ENCODE assay signal across 1 cellular context in the genomic region with DNA sequence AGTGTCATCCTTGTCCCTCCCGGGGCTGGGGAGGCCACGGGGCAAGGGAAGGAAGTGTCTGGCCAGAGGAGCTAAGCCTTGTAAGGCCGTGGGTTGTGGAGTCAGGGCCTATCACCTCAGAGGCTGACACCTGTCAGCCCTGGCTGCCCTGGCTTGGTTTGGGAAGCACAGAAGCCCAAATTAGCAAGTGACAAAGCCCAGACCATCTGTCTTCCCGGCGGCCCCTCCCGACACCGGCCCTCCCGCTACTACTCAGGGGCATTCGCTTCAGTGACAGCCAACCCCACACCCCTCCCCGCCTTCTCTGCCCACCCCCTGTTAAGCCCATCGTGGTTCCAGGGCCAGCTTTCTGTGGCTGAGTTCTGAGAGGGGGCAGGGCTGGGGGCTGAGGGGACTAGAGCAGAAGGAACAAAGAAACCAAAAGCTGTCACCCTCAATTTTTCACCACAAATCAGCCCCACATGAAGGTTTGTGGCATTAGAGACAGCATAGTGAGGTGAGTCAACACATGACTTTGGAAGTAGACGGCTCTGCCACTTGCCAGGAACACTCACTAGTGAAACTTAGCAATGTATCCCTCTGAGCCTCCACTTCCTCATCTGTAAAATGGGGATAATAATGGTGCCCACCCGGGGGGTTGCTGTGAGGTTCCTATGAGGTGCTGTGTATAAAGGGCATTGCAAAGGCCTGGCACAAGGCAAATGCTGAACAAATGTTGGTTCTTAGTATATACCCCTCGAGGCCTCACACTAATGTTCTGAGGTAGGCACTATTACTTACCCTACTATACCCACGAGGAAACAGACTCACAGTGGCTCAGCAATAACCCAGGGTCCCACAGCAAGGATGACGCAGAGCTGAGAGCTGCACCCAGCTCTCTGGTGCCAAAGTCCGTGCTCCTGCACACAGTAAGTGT.
A peak's percentile ranks its signal among the peaks of the same experiment; 100 is the strongest.
TF ChIP-seq lines count a peak whose summit lies in the region.

No MANE protein-coding gene starts in this region.

TF ChIP-seq in GM12878, 131 proteins besides CTCF, POLR2A, EP300 and RAD21:
- TF ChIP-seq RAD51 (IDR thresholded peaks at IDR 0.05) (peak; percentile 14; the same call in 1 of the 2 replicates), SUZ12 (IDR thresholded peaks at IDR 0.05; ENCODE audit: unreplicated experiment) (no peak), CBX5 (IDR thresholded peaks at IDR 0.05; ENCODE audit: low read depth) (no peak), SMARCA5 (IDR thresholded peaks at IDR 0.05) (peak; percentile 77; the same call in 1 of the 2 replicates), MTA2 (IDR thresholded peaks at IDR 0.05; ENCODE audit: low read depth) (peak; percentile 67), NBN (IDR thresholded peaks at IDR 0.05) (peak; percentile 38; the same call in 1 of the 2 replicates), SPI1 (IDR thresholded peaks at IDR 0.05; ENCODE audit: borderline replicate concordance, insufficient read depth, low read depth, low read length) (peak; percentile 55; the same call in 1 of the 2 replicates), DPF2 (IDR thresholded peaks at IDR 0.05) (peak; percentile 33; the same call in 1 of the 2 replicates), BHLHE40 (IDR thresholded peaks at IDR 0.05; ENCODE audit: borderline replicate concordance in 1 of 2, low read depth in 2 of 2, low read length in 1 of 2) (peak; percentile 57 to 83; a peak in 3 of 4 replicates), HDGF (IDR thresholded peaks at IDR 0.05) (no peak), IKZF2 (IDR thresholded peaks at IDR 0.05) (peak; percentile 90 to 93), POLR2AphosphoS2 (IDR thresholded peaks at IDR 0.05; ENCODE audit: low read depth, low read length) (no peak), ATF7 (IDR thresholded peaks at IDR 0.05; ENCODE audit: low read depth) (peak; percentile 47; the same call in 1 of the 2 replicates), SMAD1 (IDR thresholded peaks at IDR 0.05; ENCODE audit: low read depth, partially characterized antibody) (no peak), MEF2B (IDR thresholded peaks at IDR 0.05; ENCODE audit: partially characterized antibody, poor library complexity, severe bottlenecking) (peak; percentile 21), NR2F1 (conservative IDR thresholded peaks at IDR 0.05) (0 out of 2 replicates have a peak, but pooled peaks have one; percentile 16), POLR2AphosphoS5 (IDR thresholded peaks at IDR 0.05; ENCODE audit: low read length) (no peak), FOXM1 (IDR thresholded peaks at IDR 0.05; ENCODE audit: low read depth, low read length) (no peak), JUND (IDR thresholded peaks at IDR 0.05; ENCODE audit: low read depth, low read length) (no peak), POU2F2 (IDR thresholded peaks at IDR 0.05; ENCODE audit: borderline replicate concordance, low read depth, low read length) (no peak), ZNF217 (IDR thresholded peaks at IDR 0.05) (0 out of 2 replicates have a peak, but pooled peaks have one; percentile 19), IKZF1 (conservative IDR thresholded peaks at IDR 0.05) (peak; percentile 86), RUNX3 (IDR thresholded peaks at IDR 0.05; ENCODE audit: low read length) (peak; percentile 31; the same call in 1 of the 2 replicates)
- TF ChIP-seq, protein P1, sequence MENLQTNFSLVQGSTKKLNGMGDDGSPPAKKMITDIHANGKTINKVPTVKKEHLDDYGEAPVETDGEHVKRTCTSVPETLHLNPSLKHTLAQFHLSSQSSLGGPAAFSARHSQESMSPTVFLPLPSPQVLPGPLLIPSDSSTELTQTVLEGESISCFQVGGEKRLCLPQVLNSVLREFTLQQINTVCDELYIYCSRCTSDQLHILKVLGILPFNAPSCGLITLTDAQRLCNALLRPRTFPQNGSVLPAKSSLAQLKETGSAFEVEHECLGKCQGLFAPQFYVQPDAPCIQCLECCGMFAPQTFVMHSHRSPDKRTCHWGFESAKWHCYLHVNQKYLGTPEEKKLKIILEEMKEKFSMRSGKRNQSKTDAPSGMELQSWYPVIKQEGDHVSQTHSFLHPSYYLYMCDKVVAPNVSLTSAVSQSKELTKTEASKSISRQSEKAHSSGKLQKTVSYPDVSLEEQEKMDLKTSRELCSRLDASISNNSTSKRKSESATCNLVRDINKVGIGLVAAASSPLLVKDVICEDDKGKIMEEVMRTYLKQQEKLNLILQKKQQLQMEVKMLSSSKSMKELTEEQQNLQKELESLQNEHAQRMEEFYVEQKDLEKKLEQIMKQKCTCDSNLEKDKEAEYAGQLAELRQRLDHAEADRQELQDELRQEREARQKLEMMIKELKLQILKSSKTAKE (IDR thresholded peaks at IDR 0.05; ENCODE audit: low read depth, poor library complexity, severe bottlenecking): peak; percentile 42
- TF ChIP-seq, protein P2, sequence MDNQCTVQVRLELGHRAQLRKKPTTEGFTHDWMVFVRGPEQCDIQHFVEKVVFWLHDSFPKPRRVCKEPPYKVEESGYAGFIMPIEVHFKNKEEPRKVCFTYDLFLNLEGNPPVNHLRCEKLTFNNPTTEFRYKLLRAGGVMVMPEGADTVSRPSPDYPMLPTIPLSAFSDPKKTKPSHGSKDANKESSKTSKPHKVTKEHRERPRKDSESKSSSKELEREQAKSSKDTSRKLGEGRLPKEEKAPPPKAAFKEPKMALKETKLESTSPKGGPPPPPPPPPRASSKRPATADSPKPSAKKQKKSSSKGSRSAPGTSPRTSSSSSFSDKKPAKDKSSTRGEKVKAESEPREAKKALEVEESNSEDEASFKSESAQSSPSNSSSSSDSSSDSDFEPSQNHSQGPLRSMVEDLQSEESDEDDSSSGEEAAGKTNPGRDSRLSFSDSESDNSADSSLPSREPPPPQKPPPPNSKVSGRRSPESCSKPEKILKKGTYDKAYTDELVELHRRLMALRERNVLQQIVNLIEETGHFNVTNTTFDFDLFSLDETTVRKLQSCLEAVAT (IDR thresholded peaks at IDR 0.05): 0 out of 2 replicates have a peak, but pooled peaks have one; percentile 28
- TF ChIP-seq, protein P3, sequence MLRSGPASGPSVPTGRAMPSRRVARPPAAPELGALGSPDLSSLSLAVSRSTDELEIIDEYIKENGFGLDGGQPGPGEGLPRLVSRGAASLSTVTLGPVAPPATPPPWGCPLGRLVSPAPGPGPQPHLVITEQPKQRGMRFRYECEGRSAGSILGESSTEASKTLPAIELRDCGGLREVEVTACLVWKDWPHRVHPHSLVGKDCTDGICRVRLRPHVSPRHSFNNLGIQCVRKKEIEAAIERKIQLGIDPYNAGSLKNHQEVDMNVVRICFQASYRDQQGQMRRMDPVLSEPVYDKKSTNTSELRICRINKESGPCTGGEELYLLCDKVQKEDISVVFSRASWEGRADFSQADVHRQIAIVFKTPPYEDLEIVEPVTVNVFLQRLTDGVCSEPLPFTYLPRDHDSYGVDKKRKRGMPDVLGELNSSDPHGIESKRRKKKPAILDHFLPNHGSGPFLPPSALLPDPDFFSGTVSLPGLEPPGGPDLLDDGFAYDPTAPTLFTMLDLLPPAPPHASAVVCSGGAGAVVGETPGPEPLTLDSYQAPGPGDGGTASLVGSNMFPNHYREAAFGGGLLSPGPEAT (IDR thresholded peaks at IDR 0.05; ENCODE audit: low read depth): peak; percentile 67
